8 cellular contexts compared by ENCODE assay signal in the genomic region with DNA sequence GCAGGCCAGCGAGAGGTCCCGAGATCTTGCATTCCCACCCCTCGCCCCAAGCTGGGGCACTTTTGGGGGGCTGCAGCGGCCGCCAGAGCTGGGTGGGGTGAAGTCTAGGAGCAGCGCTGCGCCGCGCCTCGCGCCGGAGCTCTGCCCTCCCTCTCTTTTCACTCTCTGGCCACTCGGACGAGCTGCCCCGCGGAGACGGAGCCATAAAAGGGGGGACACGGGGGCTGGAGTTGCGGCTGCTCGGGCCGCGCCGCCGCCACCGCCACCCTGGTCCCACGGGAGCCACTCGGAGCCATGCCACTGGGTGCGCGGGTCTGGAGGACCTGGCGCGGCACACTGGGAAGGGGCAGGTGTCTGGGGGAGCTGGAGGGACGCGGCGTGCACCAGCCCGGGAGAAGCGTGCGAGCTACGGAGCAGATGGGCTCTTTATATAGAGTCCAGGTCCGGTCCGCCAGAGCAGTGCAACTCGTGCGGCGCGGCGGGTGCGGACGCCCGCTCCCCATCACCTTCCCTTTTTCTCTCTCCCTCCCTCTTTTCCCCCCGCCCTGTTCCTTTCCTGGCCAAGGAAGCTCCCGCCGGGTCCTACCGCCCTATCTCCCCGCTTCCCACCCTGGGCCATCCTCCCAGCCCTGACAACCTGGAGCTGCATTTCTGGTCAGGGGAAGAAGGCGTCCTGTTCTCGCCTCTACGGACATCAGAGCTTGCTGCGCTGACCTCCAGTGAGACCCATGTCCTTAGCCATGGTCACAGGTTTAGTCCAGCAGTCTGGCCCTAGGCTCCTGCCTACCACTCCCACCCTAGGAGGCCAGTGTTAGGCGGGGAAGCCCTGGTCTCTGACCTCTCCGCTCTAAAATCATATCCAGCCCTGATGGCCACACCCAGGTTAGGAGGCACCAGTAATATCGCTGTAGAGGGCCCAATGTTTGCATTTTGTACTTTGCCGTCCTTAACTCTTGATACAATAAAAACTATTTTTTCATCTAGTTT. TPM values are rescaled to one million over a fixed set of nuclear protein-coding genes. Genes with fewer than 3 reads are reported as not detected.
DNase-seq lines count a peak whose midpoint lies in the region; ATAC-seq, FAIRE-seq and TF ChIP-seq lines count a peak whose summit lies in the region.

No MANE protein-coding gene starts in this region.

- no peak for TF ChIP-seq POLR2A in prostate gland (IDR thresholded peaks at IDR 0.05)
- TF ChIP-seq POLR2A in GM12892 (IDR thresholded peaks at IDR 0.05; ENCODE audit: low read depth, low read length), result no peak

- H3K9me3 ChIP-seq in T-helper 17 cell (ENCODE audit: control insufficient read depth, low read length, poor library complexity, severe bottlenecking) (no peaks in the 10 kb centered on the region), prostate gland (no peaks in the 10 kb centered on the region)

- no TSS peak for BruUV-seq in Calu3 (replicated peaks; lab: Mats Ljungman, UMichigan)

- 4% methylated on average over 61 of the region's 61 CpGs for WGBS in prostate gland

- ATAC-seq in T-helper 17 cell, result no peak

- peaks cover 2% of the 10 kb centered on the region for H3K4me1 ChIP-seq in prostate gland (replicated peaks)

- POLR2A ChIA-PET in activated CD4-positive, alpha-beta memory T cell treated with anti-CD3 and anti-CD28 coated beads, Interleukin-2, amount 10 ng/mL, durations not matched to agents 7 days and 5 days (lab: Charles Lee), result no interaction called here

- peak overlapping the region; percentile 22 to 31 for H3K4me3 ChIP-seq in prostate gland

- intact Hi-C loops in Calu3 (cut with micrococcal nuclease; ENCODE audit: unreplicated experiment) (loop anchor here (10.0 kb wide), 2 partner anchors 161 to 1371 kb away; no protein-coding TSS in a partner anchor), head of caudate nucleus (cut with DNase I) (no loop called here), prostate gland (cut with DNase I) (loop anchor here (10.0 kb wide), 1 partner anchor 1371 kb away; no protein-coding TSS in a partner anchor)

- no peak for FAIRE-seq in GM12892 (lab: Jason Lieb, UNC)

- H3K4me3 Mint-ChIP-seq in Calu3 (ENCODE audit: low read depth, unreplicated experiment), result peak overlapping the region; percentile 69
- H3K4me3 Mint-ChIP-seq in T-helper 17 cell, result peak overlapping the region; percentile 70
- H3K4me3 Mint-ChIP-seq in activated CD4-positive, alpha-beta memory T cell treated with anti-CD3 and anti-CD28 coated beads, Interleukin-2, amount 10 ng/mL, durations not matched to agents 7 days and 5 days, result no peak overlapping the region

- H3K27ac ChIP-seq in prostate gland, result no peak overlapping the region

- peaks cover 9% of the 10 kb centered on the region for H3K36me3 Mint-ChIP-seq in Calu3 (ENCODE audit: insufficient read depth, unreplicated experiment)
- peaks cover 4% of the 10 kb centered on the region for H3K36me3 Mint-ChIP-seq in T-helper 17 cell (ENCODE audit: low read depth)
- peaks cover 3% of the 10 kb centered on the region for H3K36me3 Mint-ChIP-seq in activated CD4-positive, alpha-beta memory T cell treated with anti-CD3 and anti-CD28 coated beads, Interleukin-2, amount 10 ng/mL, durations not matched to agents 7 days and 5 days (ENCODE audit: low read depth)

- TF ChIP-seq CTCF in Calu3 (IDR thresholded peaks at IDR 0.05; ENCODE audit: unreplicated experiment) (no peak), prostate gland (IDR thresholded peaks at IDR 0.05) (no peak)

- H3K9me3 Mint-ChIP-seq in Calu3 (ENCODE audit: low read depth, unreplicated experiment), result no peaks in the 10 kb centered on the region
- H3K9me3 Mint-ChIP-seq in activated CD4-positive, alpha-beta memory T cell treated with anti-CD3 and anti-CD28 coated beads, Interleukin-2, amount 10 ng/mL, durations not matched to agents 7 days and 5 days, result peaks cover 2% of the 10 kb centered on the region

- no peaks in the 10 kb centered on the region for H3K36me3 ChIP-seq in prostate gland

- H3K27me3 Mint-ChIP-seq in Calu3 (ENCODE audit: unreplicated experiment) (peaks cover 53% of the 10 kb centered on the region), T-helper 17 cell (peaks cover 70% of the 10 kb centered on the region)
- peaks cover 60% of the 10 kb centered on the region for H3K27me3 Mint-ChIP-seq in activated CD4-positive, alpha-beta memory T cell treated with anti-CD3 and anti-CD28 coated beads, Interleukin-2, amount 10 ng/mL, durations not matched to agents 7 days and 5 days

- H3K27ac Mint-ChIP-seq in Calu3 (ENCODE audit: unreplicated experiment), result no peak overlapping the region
- H3K27ac Mint-ChIP-seq in T-helper 17 cell, result no peak overlapping the region
- H3K27ac Mint-ChIP-seq in activated CD4-positive, alpha-beta memory T cell treated with anti-CD3 and anti-CD28 coated beads, Interleukin-2, amount 10 ng/mL, durations not matched to agents 7 days and 5 days, result no peak overlapping the region

- CTCF ChIA-PET in Calu3 (lab: Charles Lee), result interaction anchor here (1.2 kb wide), 1 partner anchor 156 kb away, joined by 3 read pairs; no protein-coding TSS in a partner anchor
- CTCF ChIA-PET in activated CD4-positive, alpha-beta memory T cell treated with anti-CD3 and anti-CD28 coated beads, Interleukin-2, amount 10 ng/mL, durations not matched to agents 7 days and 5 days (lab: Charles Lee), result interaction anchor here (2.0 kb wide), 1 partner anchor 1571 kb away, joined by 4 read pairs; no protein-coding TSS in a partner anchor

- H3K27me3 ChIP-seq in prostate gland (replicated peaks; ENCODE audit: insufficient read depth), result peaks cover 18% of the 10 kb centered on the region

- H3K4me1 Mint-ChIP-seq in Calu3 (ENCODE audit: low read depth, unreplicated experiment) (peaks cover 28% of the 10 kb centered on the region), T-helper 17 cell (peaks cover 24% of the 10 kb centered on the region)
- peaks cover 21% of the 10 kb centered on the region for H3K4me1 Mint-ChIP-seq in activated CD4-positive, alpha-beta memory T cell treated with anti-CD3 and anti-CD28 coated beads, Interleukin-2, amount 10 ng/mL, durations not matched to agents 7 days and 5 days

- DNase-seq in Calu3, result no peak
- DNase-seq in T-helper 17 cell, result no peak
- DNase-seq in head of caudate nucleus, result peak in 40 of 42 donors; percentile 6 to 85 (median 55)
- no peak for DNase-seq in prostate gland (ENCODE audit: low spot score)
- DNase-seq in activated effector memory CD4-positive, alpha-beta T cell treated with anti-CD3 and anti-CD28 coated beads, Interleukin-2, amount 50 U/mL, for 16 hours, result no peak
- no peak for DNase-seq in GM12892 (ENCODE audit: insufficient read length)
- DNase-seq in NCI-H2171 treated with DMSO at 0.1 percent for 48 hours (lab: John Stamatoyannopoulos, UW), result no peak
- DNase-seq in activated CD4-positive, alpha-beta memory T cell treated with anti-CD3 and anti-CD28 coated beads, Interleukin-2, amount 10 ng/mL, durations not matched to agents 7 days and 5 days, result no peak

RNA-seq across cellular contexts. Expression of a gene that starts 0.9 kb away (rescaled TPM):
- total RNA-seq in Calu3 (2022) (0.17 TPM in 1 of 2 replicates, not detected in the other), T-helper 17 cell (not detected), prostate gland (1 to 10 TPM in 1 of 2 donors, not detected in 1; 2.8 TPM)
- not detected for polyA plus RNA-seq in GM12892 (2012; ENCODE audit: missing spikeins)
- not detected for total RNA-seq in activated CD4-positive, alpha-beta memory T cell treated with anti-CD3 and anti-CD28 coated beads, Interleukin-2, amount 10 ng/mL, durations not matched to agents 7 days and 5 days

Comparison
In these comparisons a context has a peak if more than half of its experiments do, and no peak if none do; other contexts are left out.
1. DNase-seq: peak in head of caudate nucleus (40 of 42); none in Calu3 (single experiment), T-helper 17 cell (0 of 3), prostate gland (single experiment), activated effector memory CD4-positive, alpha-beta T cell treated with anti-CD3 and anti-CD28 coated beads, Interleukin-2, amount 50 U/mL, for 16 hours (single experiment), GM12892 (single experiment), NCI-H2171 treated with DMSO at 0.1 percent for 48 hours (single experiment) and activated CD4-positive, alpha-beta memory T cell treated with anti-CD3 and anti-CD28 coated beads, Interleukin-2, amount 10 ng/mL, durations not matched to agents 7 days and 5 days (single experiment).